In the genomic region with DNA sequence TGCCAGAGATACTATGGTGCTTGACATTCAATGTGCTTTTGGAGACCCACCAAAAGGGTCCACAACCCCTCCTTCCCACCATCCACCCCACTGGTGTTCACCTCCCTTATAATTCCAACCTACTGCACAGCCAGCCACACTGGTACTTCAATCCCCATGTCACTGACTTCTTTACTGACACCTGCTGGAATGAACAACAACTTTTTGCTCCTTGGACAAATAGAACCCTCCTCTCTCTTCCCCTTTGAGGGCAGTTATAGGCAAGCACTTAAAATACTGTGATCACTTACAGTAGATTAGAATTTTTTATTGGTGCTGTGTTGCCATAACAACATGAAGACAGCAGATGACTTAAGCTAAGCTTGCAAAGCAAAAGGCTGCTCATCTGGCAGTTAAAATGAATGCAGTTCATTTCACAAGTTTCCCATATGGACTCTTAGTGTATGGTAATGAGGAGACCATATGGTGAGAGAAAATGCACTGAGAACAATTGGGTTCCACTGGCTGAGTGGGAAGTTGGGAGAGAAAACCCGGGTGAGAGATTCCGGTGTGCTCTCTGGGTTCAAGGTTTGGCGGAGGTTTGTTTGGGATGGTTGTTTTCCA, we compare ENCODE assay signal across 12 cellular contexts.
DNase-seq lines count a peak whose midpoint lies in the region; ATAC-seq and TF ChIP-seq lines count a peak whose summit lies in the region.
"Had no signal": no experiment of that assay in that cellular context is flagged by ENCODE, and none has a peak within 500 bp of the region (broad histone marks: within the 10 kb centered on the region; RNA-seq: fewer than 3 reads in every experiment).

No MANE protein-coding gene starts in this region.

- H3K9ac ChIP-seq in H9 (ENCODE audit: extremely low read depth, insufficient read length, low read length) = no peak overlapping the region

- H3K23me2 ChIP-seq in H9 (ENCODE audit: insufficient read length, low read depth, low read length, poor library complexity, severe bottlenecking) = no peaks in the 10 kb centered on the region

- TF ChIP-seq CTCF in A673 (conservative IDR thresholded peaks at IDR 0.05; ENCODE audit: low read depth, low read length) (peak; percentile 34; the same call in 1 of the 2 replicates), H9 (conservative IDR thresholded peaks at IDR 0.05) (peak; percentile 29; the same call in 1 of the 3 replicates)

- no peaks in the 10 kb centered on the region for H3K79me1 ChIP-seq in H9 (ENCODE audit: insufficient read depth, low read depth, low read length, poor library complexity, severe bottlenecking)

- BruUV-seq in A673 (replicated peaks; lab: Mats Ljungman, UMichigan) = no TSS peak

- no peak overlapping the region for H3K56ac ChIP-seq in H9 (ENCODE audit: insufficient read length, low read depth, low read length)

- no peaks in the 10 kb centered on the region for H3K36me3 ChIP-seq in A673 (ENCODE audit: insufficient read depth, low read length, poor library complexity, severe bottlenecking)
- H3K36me3 ChIP-seq: BE2C, left lung, uterus had no signal

- H4K8ac ChIP-seq in H9 (replicated peaks; ENCODE audit: insufficient read length, low read depth, low read length) = no peak overlapping the region

- POLR2A ChIA-PET in A673 (lab: Charles Lee; ENCODE audit: low non-redundant PET) = no interaction called here
- POLR2A ChIA-PET in activated CD4-positive, alpha-beta T cell treated with anti-CD3 and anti-CD28 coated beads, Interleukin-2, amount 10 ng/mL, durations not matched to agents 7 days and 5 days (lab: Charles Lee) = no interaction called here

- H3K4me3 Mint-ChIP-seq in H9 = no peak overlapping the region
- no peak overlapping the region for H3K4me3 Mint-ChIP-seq in activated CD4-positive, alpha-beta T cell treated with anti-CD3 and anti-CD28 coated beads, Interleukin-2, amount 10 ng/mL, durations not matched to agents 7 days and 5 days

- H2BK15ac ChIP-seq in H9 (ENCODE audit: low read depth, low read length) = no peak overlapping the region

- no peak overlapping the region for H3K14ac ChIP-seq in H9 (ENCODE audit: insufficient read depth, low read length)

- ATAC-seq in GM21717 (IDR thresholded peaks at IDR 0.05; ENCODE audit: unreplicated experiment) (no peak), GM21619 (IDR thresholded peaks at IDR 0.05; ENCODE audit: unreplicated experiment) (no peak)
- ATAC-seq: left lung had no signal

- no peaks in the 10 kb centered on the region for H3K36me3 Mint-ChIP-seq in H9 (ENCODE audit: insufficient read depth in 1 of 3, low read depth in 3 of 3)
- H3K36me3 Mint-ChIP-seq in activated CD4-positive, alpha-beta T cell treated with anti-CD3 and anti-CD28 coated beads, Interleukin-2, amount 10 ng/mL, durations not matched to agents 7 days and 5 days (ENCODE audit: low read depth) = no peaks in the 10 kb centered on the region

- no peak overlapping the region for H4K5ac ChIP-seq in H9 (ENCODE audit: insufficient read length, low read depth, low read length)

- no peaks in the 10 kb centered on the region for H3K9me3 Mint-ChIP-seq in H9
- H3K9me3 Mint-ChIP-seq in activated CD4-positive, alpha-beta T cell treated with anti-CD3 and anti-CD28 coated beads, Interleukin-2, amount 10 ng/mL, durations not matched to agents 7 days and 5 days = no peaks in the 10 kb centered on the region

- H2BK5ac ChIP-seq in H9 (ENCODE audit: insufficient read length, low read length) = no peak overlapping the region

- no peak overlapping the region for H3K4ac ChIP-seq in H9 (ENCODE audit: low read depth, low read length)

- H2AFZ ChIP-seq in H9 (ENCODE audit: low read length) = no peak overlapping the region

- no peak overlapping the region for H2AK5ac ChIP-seq in H9 (ENCODE audit: insufficient read length, low read length)

- H3K4me1 Mint-ChIP-seq in H9 = peaks cover 23 to 38% of the 10 kb centered on the region in 2 experiments
- no peaks in the 10 kb centered on the region for H3K4me1 Mint-ChIP-seq in activated CD4-positive, alpha-beta T cell treated with anti-CD3 and anti-CD28 coated beads, Interleukin-2, amount 10 ng/mL, durations not matched to agents 7 days and 5 days

- no peak overlapping the region for H4K91ac ChIP-seq in H9 (ENCODE audit: insufficient read length, low read depth, low read length)

- H3K27ac Mint-ChIP-seq in H9 = peak overlapping the region in 1 of 3 experiments; percentile 44; a peak in 1 of 7 replicates
- H3K27ac Mint-ChIP-seq in activated CD4-positive, alpha-beta T cell treated with anti-CD3 and anti-CD28 coated beads, Interleukin-2, amount 10 ng/mL, durations not matched to agents 7 days and 5 days = no peak overlapping the region

- H3K4me3 ChIP-seq in A673 (ENCODE audit: low read depth, low read length, poor library complexity, severe bottlenecking) = no peak overlapping the region
- H3K4me3 ChIP-seq: left lung, uterus had no signal

- intact Hi-C loops in A673 (cut with micrococcal nuclease; ENCODE audit: unreplicated experiment) = no loop called here

- H2BK120ac ChIP-seq in H9 (ENCODE audit: low read depth, low read length, poor library complexity, severe bottlenecking) = no peak overlapping the region

- no peaks in the 10 kb centered on the region for H3K79me2 ChIP-seq in H9 (ENCODE audit: insufficient read depth, low read length)

- H3K9me3 ChIP-seq in A673 (ENCODE audit: low read depth, low read length, poor library complexity, severe bottlenecking) = no peaks in the 10 kb centered on the region
- no peaks in the 10 kb centered on the region for H3K9me3 ChIP-seq in H9 (ENCODE audit: control insufficient read depth, low read depth, low read length)
- H3K9me3 ChIP-seq: BE2C, left lung, uterus had no signal

- H3K18ac ChIP-seq in H9 (ENCODE audit: insufficient read length, low read depth, low read length) = no peak overlapping the region

- no peak overlapping the region for H2BK12ac ChIP-seq in H9 (ENCODE audit: insufficient read length, low read depth, low read length)

- DNase-seq in A673 (ENCODE audit: low spot score) = peak; percentile 6
- no peak for DNase-seq in H9
- peak; percentile 51 for DNase-seq in NOMO-1 treated with DMSO at 0.1 percent for 48 hours (lab: John Stamatoyannopoulos, UW; ENCODE audit: unreplicated experiment)
- DNase-seq in fibroblast of the conjunctiva (ENCODE audit: low read depth) = peak; percentile 64
- DNase-seq in kidney tubule cell (ENCODE audit: low spot score) = no peak
- DNase-seq in activated CD4-positive, alpha-beta T cell treated with anti-CD3 and anti-CD28 coated beads, Interleukin-2, amount 10 ng/mL, durations not matched to agents 7 days and 5 days = no peak
- DNase-seq: BE2C, left lung, uterus had no signal

- WGBS in H9 (ENCODE audit: extremely low coverage, insufficient read length, low lambda C conversion rate) = no CpG with 5 or more reads among the region's 3 CpGs

- H3T11ph ChIP-seq in H9 (ENCODE audit: low read length) = no peak overlapping the region

- no peak overlapping the region for H2BK20ac ChIP-seq in H9 (ENCODE audit: low read depth, low read length, poor library complexity, severe bottlenecking)

- no peak overlapping the region for H3K4me2 ChIP-seq in H9 (ENCODE audit: insufficient read depth, insufficient read length, low read length)

- H4K20me1 ChIP-seq in H9 (ENCODE audit: control insufficient read depth, insufficient read depth, insufficient read length) = no peaks in the 10 kb centered on the region

- H3K27me3 Mint-ChIP-seq in H9 (ENCODE audit: low read depth) = peaks cover 84% of the 10 kb centered on the region
- no peaks in the 10 kb centered on the region for H3K27me3 Mint-ChIP-seq in activated CD4-positive, alpha-beta T cell treated with anti-CD3 and anti-CD28 coated beads, Interleukin-2, amount 10 ng/mL, durations not matched to agents 7 days and 5 days

- H3K27ac ChIP-seq in A673 (ENCODE audit: low read depth, low read length, poor library complexity, severe bottlenecking) (no peak overlapping the region), H9 (ENCODE audit: insufficient read length, low read depth, low read length) (no peak overlapping the region)
- H3K27ac ChIP-seq: left lung, RWPE1 had no signal

- no peak overlapping the region for H3K23ac ChIP-seq in H9 (ENCODE audit: insufficient read length, low read depth, low read length)

- no peaks in the 10 kb centered on the region for H3K27me3 ChIP-seq in A673 (replicated peaks; ENCODE audit: insufficient read depth, low read depth, low read length, poor library complexity)
- no peaks in the 10 kb centered on the region for H3K27me3 ChIP-seq in H9 (ENCODE audit: insufficient read depth, low read length)
- H3K27me3 ChIP-seq: BE2C, left lung, uterus had no signal

- no peaks in the 10 kb centered on the region for H3K4me1 ChIP-seq in A673 (ENCODE audit: insufficient read depth, low read length, poor library complexity, severe bottlenecking)
- H3K4me1 ChIP-seq in H9 (ENCODE audit: insufficient read depth, low read length) = no peaks in the 10 kb centered on the region
- H3K4me1 ChIP-seq: BE2C, left lung, uterus had no signal

- CTCF ChIA-PET in A673 (lab: Charles Lee) = no interaction called here
- CTCF ChIA-PET in activated CD4-positive, alpha-beta T cell treated with anti-CD3 and anti-CD28 coated beads, Interleukin-2, amount 10 ng/mL, durations not matched to agents 7 days and 5 days (lab: Charles Lee) = no interaction called here

Comparison
In these comparisons a context has a peak if more than half of its experiments do, and no peak if none do; other contexts are left out.
1. DNase-seq: peak in A673 (single experiment), NOMO-1 treated with DMSO at 0.1 percent for 48 hours (single experiment) and fibroblast of the conjunctiva (single experiment); none in H9 (single experiment), kidney tubule cell (single experiment) and activated CD4-positive, alpha-beta T cell treated with anti-CD3 and anti-CD28 coated beads, Interleukin-2, amount 10 ng/mL, durations not matched to agents 7 days and 5 days (single experiment).